ENCODE assay signal across 8 cellular contexts in genomic region chr14:23539209-23539866, GRCh38. TPM values are rescaled to one million over a fixed set of nuclear protein-coding genes. Genes with fewer than 3 reads are reported as not detected.
DNase-seq lines count a peak whose midpoint lies in the region; ATAC-seq and TF ChIP-seq lines count a peak whose summit lies in the region.

No MANE protein-coding gene starts in this region.

- ATAC-seq in esophagus mucosa (peak; percentile 61), naive B cell (ENCODE audit: low read depth in 2 of 2) (peak; percentile 49 to 60), HG03521 (IDR thresholded peaks at IDR 0.05; ENCODE audit: unreplicated experiment) (no peak), GM19324 (IDR thresholded peaks at IDR 0.05; ENCODE audit: low FRiP score, unreplicated experiment) (no peak)

- in situ Hi-C loops in ACHN (cut with HindIII; ENCODE audit: low pct_ligation_motif_present, low pct_unique_long_range_greater_than_20kb, low sequenced_read_pairs) = no loop called here

- H3K27ac Mint-ChIP-seq in naive B cell = no peak overlapping the region

- H3K27me3 Mint-ChIP-seq in naive B cell = peaks cover 6 to 10% (median 10%) of the 10 kb centered on the region in 3 donors

- DNase-seq in ACHN = peak; percentile 57
- peak; percentile 20 for DNase-seq in SW480 (ENCODE audit: low spot score)
- peak; percentile 20 for DNase-seq in naive B cell

- H3K9ac ChIP-seq in ES-I3 (ENCODE audit: low read depth, low read length) = peak overlapping the region; percentile 82

- peaks cover 29% of the 10 kb centered on the region for H3K4me1 ChIP-seq in ES-I3 (ENCODE audit: insufficient read depth, low read length)

- peaks cover 6% of the 10 kb centered on the region; the same call in 1 of the 2 replicates for H3K36me3 ChIP-seq in ES-I3 (ENCODE audit: insufficient read depth, low read length)

- no peaks in the 10 kb centered on the region for H3K9me3 Mint-ChIP-seq in naive B cell

- no peaks in the 10 kb centered on the region for H3K36me3 Mint-ChIP-seq in naive B cell

- peaks cover 0 to 5% (median 0%) of the 10 kb centered on the region in 3 donors for H3K4me1 Mint-ChIP-seq in naive B cell

- peak; percentile 81 for TF ChIP-seq CTCF in LNCAP (IDR thresholded peaks at IDR 0.05)

- H3K4me3 Mint-ChIP-seq in naive B cell = no peak overlapping the region

- H3K9me3 ChIP-seq in ES-I3 (ENCODE audit: control insufficient read depth, insufficient read depth, low read length) = no peaks in the 10 kb centered on the region

RNA-seq across cellular contexts. Expression of gene ZFHX2, which starts 12.2 kb away (rescaled TPM):
- total RNA-seq in esophagus mucosa = 0.44 TPM
- under 1 TPM in 3 of 6 donors, not detected in 3; 0.03 to 0.38 (median 0.04) TPM for polyA plus RNA-seq in naive B cell (ENCODE audit: low read depth in 6 of 6)

RNA-seq across cellular contexts. Expression of gene THTPA, which starts 16.7 kb away (rescaled TPM):
- 7.6 TPM for total RNA-seq in esophagus mucosa
- polyA plus RNA-seq in naive B cell (ENCODE audit: low read depth in 6 of 6) = 10 to 100 TPM; 16.0 to 28.3 (median 21.7) TPM

RNA-seq across cellular contexts. Expression of gene AP1G2, which starts 28.3 kb away (rescaled TPM):
- total RNA-seq in esophagus mucosa = 81.3 TPM
- polyA plus RNA-seq in naive B cell (ENCODE audit: low read depth in 6 of 6) = 100 to 1,000 TPM in 1 of 6 donors, 10 to 100 TPM in 5; 58.3 to 116 (median 80.4) TPM

RNA-seq across cellular contexts. Expression of gene JPH4, which starts 39.3 kb away (rescaled TPM):
- total RNA-seq in esophagus mucosa = 0.04 TPM
- polyA plus RNA-seq in naive B cell (ENCODE audit: low read depth in 6 of 6) = 1 to 10 TPM in 1 of 6 donors, under 1 TPM in 2, not detected in 3; 0.09 to 1.3 (median 0.17) TPM

Comparison
In these comparisons a context has a peak if more than half of its experiments do, and no peak if none do; other contexts are left out.
1. ATAC-seq: peak in esophagus mucosa (single experiment) and naive B cell (2 of 2); none in HG03521 (single experiment) and GM19324 (single experiment).
2. Peak in every context shown above with its lines, with median percentiles within 50 percentile points of each other: DNase-seq.